Comparison of ENCODE assay signal across 1 cellular context in the genomic region with DNA sequence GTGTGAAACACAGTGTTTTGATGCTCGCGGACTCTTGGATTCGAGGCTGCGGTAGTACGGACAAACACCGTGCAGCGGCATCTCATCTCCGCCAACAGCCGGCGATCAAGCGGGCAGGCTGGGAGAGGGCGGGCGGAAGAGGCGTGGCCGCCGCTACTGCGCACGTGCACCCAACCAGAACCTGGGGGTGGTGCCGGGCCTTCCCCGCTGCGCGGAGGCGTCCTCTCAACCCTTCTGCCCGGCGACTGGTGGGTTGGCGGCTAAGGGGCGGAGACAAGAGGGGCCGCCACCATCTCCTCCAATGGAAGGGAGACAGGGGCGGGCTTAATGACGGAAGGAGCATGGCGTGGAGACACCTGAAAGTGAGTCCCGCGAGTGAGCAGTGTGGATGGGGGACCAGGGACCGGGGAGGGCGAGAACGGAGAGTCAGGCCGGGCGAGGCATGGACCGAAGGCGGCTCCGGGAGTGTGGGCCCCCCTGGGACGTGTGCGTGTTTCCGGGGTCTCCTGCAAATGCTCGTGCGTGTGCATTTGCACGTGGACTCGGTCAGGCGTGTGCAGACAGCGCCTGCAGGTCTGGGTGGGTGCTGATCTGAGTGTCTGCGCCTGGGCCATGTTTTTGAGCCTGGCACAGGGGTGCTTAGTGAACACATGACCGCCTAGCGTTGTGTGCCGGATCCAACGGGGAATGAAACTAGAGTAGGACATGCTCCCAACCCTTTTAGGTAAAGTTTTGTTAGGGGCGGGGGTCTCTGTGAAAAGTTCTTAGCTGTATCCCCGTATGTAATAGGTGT.
A peak's percentile ranks its signal among the peaks of the same experiment; 100 is the strongest.
TF ChIP-seq lines count a peak whose summit lies in the region.

A gene (plus strand): TSS at position 321 of the 793 bp plus-strand sequence. CDS start 21 bp downstream, at position 342.

TF ChIP-seq in HepG2, 621 proteins besides CTCF, POLR2A, EP300 and RAD21 (continued from another document and continues in another):
- TF ChIP-seq, protein P1, sequence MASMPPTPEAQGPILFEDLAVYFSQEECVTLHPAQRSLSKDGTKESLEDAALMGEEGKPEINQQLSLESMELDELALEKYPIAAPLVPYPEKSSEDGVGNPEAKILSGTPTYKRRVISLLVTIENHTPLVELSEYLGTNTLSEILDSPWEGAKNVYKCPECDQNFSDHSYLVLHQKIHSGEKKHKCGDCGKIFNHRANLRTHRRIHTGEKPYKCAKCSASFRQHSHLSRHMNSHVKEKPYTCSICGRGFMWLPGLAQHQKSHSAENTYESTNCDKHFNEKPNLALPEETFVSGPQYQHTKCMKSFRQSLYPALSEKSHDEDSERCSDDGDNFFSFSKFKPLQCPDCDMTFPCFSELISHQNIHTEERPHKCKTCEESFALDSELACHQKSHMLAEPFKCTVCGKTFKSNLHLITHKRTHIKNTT (CRISPR knock-in tag; IDR thresholded peaks at IDR 0.05) = no peak
- TF ChIP-seq SRY (CRISPR knock-in tag; IDR thresholded peaks at IDR 0.05) (peak; percentile 98), SIX1 (CRISPR knock-in tag; IDR thresholded peaks at IDR 0.05; ENCODE audit: borderline replicate concordance) (no peak), ZNF251 (CRISPR knock-in tag; IDR thresholded peaks at IDR 0.05) (peak; percentile 87; the same call in 1 of the 2 replicates), STAG1 (CRISPR knock-in tag; IDR thresholded peaks at IDR 0.05) (0 out of 2 replicates have a peak, but pooled peaks have one; percentile 24), MAFK (conservative IDR thresholded peaks at IDR 0.05 in 1 of 2, IDR thresholded peaks at IDR 0.05 in 1 of 2; ENCODE audit: low read length in 2 of 2) (no peak), POLR2AphosphoS2 (IDR thresholded peaks at IDR 0.05; ENCODE audit: low read depth, low read length) (no peak), JUND (CRISPR knock-in tag; IDR thresholded peaks at IDR 0.05) (0 out of 2 replicates have a peak, but pooled peaks have one; percentile 64), SOX5 (CRISPR knock-in tag; IDR thresholded peaks at IDR 0.05; ENCODE audit: borderline replicate concordance) (no peak; the same call in 1 of the 2 replicates), IRX3 (CRISPR knock-in tag; IDR thresholded peaks at IDR 0.05; ENCODE audit: borderline replicate concordance, low read depth) (peak; percentile 74; the same call in 1 of the 2 replicates), MAZ (IDR thresholded peaks at IDR 0.05; ENCODE audit: borderline replicate concordance, low read depth, low read length) (peak; percentile 78), MAZ (CRISPR knock-in tag; IDR thresholded peaks at IDR 0.05; ENCODE audit: low read depth) (peak; percentile 78; the same call in 1 of the 2 replicates), ZBTB7B (CRISPR knock-in tag; IDR thresholded peaks at IDR 0.05) (peak; percentile 74), ZNF749 (CRISPR knock-in tag; IDR thresholded peaks at IDR 0.05; ENCODE audit: borderline replicate concordance) (peak; percentile 33; the same call in 1 of the 2 replicates), CREB1 (IDR thresholded peaks at IDR 0.05) (peak; percentile 82), CREB1 (CRISPR knock-in tag; IDR thresholded peaks at IDR 0.05) (peak; percentile 85), FOXP1 (IDR thresholded peaks at IDR 0.05) (no peak), FOXP1 (CRISPR knock-in tag; IDR thresholded peaks at IDR 0.05) (peak; percentile 18; the same call in 1 of the 2 replicates), HHEX (CRISPR knock-in tag; IDR thresholded peaks at IDR 0.05) (no peak), ZNF781 (CRISPR knock-in tag; IDR thresholded peaks at IDR 0.05; ENCODE audit: borderline replicate concordance, not compliant biosample characterization) (peak; percentile 93), RFXANK (CRISPR knock-in tag; IDR thresholded peaks at IDR 0.05) (peak; percentile 75; the same call in 1 of the 2 replicates), SMAD1 (CRISPR knock-in tag; IDR thresholded peaks at IDR 0.05; ENCODE audit: borderline replicate concordance, low read depth) (peak; percentile 75; the same call in 1 of the 2 replicates), ZNF180 (CRISPR knock-in tag; IDR thresholded peaks at IDR 0.05; ENCODE audit: borderline replicate concordance, low read depth) (no peak), NCOA5 (CRISPR knock-in tag; IDR thresholded peaks at IDR 0.05) (no peak), HNF4A (CRISPR knock-in tag; IDR thresholded peaks at IDR 0.05) (no peak), ZNF543 (CRISPR knock-in tag; IDR thresholded peaks at IDR 0.05) (0 out of 2 replicates have a peak, but pooled peaks have one; percentile 56), TBX2 (CRISPR knock-in tag; IDR thresholded peaks at IDR 0.05; ENCODE audit: borderline replicate concordance) (peak; percentile 89), ZNF878 (CRISPR knock-in tag; IDR thresholded peaks at IDR 0.05) (peak; percentile 75; the same call in 1 of the 2 replicates)
- TF ChIP-seq, protein P2, sequence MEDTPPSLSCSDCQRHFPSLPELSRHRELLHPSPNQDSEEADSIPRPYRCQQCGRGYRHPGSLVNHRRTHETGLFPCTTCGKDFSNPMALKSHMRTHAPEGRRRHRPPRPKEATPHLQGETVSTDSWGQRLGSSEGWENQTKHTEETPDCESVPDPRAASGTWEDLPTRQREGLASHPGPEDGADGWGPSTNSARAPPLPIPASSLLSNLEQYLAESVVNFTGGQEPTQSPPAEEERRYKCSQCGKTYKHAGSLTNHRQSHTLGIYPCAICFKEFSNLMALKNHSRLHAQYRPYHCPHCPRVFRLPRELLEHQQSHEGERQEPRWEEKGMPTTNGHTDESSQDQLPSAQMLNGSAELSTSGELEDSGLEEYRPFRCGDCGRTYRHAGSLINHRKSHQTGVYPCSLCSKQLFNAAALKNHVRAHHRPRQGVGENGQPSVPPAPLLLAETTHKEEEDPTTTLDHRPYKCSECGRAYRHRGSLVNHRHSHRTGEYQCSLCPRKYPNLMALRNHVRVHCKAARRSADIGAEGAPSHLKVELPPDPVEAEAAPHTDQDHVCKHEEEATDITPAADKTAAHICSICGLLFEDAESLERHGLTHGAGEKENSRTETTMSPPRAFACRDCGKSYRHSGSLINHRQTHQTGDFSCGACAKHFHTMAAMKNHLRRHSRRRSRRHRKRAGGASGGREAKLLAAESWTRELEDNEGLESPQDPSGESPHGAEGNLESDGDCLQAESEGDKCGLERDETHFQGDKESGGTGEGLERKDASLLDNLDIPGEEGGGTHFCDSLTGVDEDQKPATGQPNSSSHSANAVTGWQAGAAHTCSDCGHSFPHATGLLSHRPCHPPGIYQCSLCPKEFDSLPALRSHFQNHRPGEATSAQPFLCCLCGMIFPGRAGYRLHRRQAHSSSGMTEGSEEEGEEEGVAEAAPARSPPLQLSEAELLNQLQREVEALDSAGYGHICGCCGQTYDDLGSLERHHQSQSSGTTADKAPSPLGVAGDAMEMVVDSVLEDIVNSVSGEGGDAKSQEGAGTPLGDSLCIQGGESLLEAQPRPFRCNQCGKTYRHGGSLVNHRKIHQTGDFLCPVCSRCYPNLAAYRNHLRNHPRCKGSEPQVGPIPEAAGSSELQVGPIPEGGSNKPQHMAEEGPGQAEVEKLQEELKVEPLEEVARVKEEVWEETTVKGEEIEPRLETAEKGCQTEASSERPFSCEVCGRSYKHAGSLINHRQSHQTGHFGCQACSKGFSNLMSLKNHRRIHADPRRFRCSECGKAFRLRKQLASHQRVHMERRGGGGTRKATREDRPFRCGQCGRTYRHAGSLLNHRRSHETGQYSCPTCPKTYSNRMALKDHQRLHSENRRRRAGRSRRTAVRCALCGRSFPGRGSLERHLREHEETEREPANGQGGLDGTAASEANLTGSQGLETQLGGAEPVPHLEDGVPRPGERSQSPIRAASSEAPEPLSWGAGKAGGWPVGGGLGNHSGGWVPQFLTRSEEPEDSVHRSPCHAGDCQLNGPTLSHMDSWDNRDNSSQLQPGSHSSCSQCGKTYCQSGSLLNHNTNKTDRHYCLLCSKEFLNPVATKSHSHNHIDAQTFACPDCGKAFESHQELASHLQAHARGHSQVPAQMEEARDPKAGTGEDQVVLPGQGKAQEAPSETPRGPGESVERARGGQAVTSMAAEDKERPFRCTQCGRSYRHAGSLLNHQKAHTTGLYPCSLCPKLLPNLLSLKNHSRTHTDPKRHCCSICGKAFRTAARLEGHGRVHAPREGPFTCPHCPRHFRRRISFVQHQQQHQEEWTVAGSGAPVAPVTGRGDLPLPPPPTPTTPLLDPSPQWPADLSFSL (CRISPR knock-in tag; IDR thresholded peaks at IDR 0.05) = no peak
- TF ChIP-seq, protein P3, sequence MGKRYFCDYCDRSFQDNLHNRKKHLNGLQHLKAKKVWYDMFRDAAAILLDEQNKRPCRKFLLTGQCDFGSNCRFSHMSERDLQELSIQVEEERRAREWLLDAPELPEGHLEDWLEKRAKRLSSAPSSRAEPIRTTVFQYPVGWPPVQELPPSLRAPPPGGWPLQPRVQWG (CRISPR knock-in tag; IDR thresholded peaks at IDR 0.05; ENCODE audit: borderline replicate concordance, low read depth) = no peak
- TF ChIP-seq, protein P4, sequence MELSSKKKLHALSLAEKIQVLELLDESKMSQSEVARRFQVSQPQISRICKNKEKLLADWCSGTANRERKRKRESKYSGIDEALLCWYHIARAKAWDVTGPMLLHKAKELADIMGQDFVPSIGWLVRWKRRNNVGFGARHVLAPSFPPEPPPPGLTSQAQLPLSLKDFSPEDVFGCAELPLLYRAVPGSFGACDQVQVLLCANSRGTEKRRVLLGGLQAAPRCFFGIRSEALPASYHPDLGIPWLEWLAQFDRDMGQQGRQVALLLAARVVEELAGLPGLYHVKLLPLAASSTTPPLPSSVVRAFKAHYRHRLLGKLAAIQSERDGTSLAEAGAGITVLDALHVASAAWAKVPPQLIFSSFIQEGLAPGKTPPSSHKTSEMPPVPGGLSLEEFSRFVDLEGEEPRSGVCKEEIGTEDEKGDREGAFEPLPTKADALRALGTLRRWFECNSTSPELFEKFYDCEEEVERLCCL (CRISPR knock-in tag; IDR thresholded peaks at IDR 0.05; ENCODE audit: borderline replicate concordance) = 0 out of 2 replicates have a peak, but pooled peaks have one; percentile 54
- TF ChIP-seq, protein P5, sequence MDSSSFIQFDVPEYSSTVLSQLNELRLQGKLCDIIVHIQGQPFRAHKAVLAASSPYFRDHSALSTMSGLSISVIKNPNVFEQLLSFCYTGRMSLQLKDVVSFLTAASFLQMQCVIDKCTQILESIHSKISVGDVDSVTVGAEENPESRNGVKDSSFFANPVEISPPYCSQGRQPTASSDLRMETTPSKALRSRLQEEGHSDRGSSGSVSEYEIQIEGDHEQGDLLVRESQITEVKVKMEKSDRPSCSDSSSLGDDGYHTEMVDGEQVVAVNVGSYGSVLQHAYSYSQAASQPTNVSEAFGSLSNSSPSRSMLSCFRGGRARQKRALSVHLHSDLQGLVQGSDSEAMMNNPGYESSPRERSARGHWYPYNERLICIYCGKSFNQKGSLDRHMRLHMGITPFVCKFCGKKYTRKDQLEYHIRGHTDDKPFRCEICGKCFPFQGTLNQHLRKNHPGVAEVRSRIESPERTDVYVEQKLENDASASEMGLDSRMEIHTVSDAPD (CRISPR knock-in tag; IDR thresholded peaks at IDR 0.05) = no peak
- TF ChIP-seq, protein P6, sequence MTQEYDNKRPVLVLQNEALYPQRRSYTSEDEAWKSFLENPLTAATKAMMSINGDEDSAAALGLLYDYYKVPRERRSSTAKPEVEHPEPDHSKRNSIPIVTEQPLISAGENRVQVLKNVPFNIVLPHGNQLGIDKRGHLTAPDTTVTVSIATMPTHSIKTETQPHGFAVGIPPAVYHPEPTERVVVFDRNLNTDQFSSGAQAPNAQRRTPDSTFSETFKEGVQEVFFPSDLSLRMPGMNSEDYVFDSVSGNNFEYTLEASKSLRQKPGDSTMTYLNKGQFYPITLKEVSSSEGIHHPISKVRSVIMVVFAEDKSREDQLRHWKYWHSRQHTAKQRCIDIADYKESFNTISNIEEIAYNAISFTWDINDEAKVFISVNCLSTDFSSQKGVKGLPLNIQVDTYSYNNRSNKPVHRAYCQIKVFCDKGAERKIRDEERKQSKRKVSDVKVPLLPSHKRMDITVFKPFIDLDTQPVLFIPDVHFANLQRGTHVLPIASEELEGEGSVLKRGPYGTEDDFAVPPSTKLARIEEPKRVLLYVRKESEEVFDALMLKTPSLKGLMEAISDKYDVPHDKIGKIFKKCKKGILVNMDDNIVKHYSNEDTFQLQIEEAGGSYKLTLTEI (CRISPR knock-in tag; conservative IDR thresholded peaks at IDR 0.05) = no peak
- TF ChIP-seq, protein P7, sequence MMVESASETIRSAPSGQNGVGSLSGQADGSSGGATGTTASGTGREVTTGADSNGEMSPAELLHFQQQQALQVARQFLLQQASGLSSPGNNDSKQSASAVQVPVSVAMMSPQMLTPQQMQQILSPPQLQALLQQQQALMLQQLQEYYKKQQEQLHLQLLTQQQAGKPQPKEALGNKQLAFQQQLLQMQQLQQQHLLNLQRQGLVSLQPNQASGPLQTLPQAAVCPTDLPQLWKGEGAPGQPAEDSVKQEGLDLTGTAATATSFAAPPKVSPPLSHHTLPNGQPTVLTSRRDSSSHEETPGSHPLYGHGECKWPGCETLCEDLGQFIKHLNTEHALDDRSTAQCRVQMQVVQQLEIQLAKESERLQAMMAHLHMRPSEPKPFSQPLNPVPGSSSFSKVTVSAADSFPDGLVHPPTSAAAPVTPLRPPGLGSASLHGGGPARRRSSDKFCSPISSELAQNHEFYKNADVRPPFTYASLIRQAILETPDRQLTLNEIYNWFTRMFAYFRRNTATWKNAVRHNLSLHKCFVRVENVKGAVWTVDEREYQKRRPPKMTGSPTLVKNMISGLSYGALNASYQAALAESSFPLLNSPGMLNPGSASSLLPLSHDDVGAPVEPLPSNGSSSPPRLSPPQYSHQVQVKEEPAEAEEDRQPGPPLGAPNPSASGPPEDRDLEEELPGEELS (CRISPR knock-in tag; IDR thresholded peaks at IDR 0.05) = no peak
- TF ChIP-seq, protein P8, sequence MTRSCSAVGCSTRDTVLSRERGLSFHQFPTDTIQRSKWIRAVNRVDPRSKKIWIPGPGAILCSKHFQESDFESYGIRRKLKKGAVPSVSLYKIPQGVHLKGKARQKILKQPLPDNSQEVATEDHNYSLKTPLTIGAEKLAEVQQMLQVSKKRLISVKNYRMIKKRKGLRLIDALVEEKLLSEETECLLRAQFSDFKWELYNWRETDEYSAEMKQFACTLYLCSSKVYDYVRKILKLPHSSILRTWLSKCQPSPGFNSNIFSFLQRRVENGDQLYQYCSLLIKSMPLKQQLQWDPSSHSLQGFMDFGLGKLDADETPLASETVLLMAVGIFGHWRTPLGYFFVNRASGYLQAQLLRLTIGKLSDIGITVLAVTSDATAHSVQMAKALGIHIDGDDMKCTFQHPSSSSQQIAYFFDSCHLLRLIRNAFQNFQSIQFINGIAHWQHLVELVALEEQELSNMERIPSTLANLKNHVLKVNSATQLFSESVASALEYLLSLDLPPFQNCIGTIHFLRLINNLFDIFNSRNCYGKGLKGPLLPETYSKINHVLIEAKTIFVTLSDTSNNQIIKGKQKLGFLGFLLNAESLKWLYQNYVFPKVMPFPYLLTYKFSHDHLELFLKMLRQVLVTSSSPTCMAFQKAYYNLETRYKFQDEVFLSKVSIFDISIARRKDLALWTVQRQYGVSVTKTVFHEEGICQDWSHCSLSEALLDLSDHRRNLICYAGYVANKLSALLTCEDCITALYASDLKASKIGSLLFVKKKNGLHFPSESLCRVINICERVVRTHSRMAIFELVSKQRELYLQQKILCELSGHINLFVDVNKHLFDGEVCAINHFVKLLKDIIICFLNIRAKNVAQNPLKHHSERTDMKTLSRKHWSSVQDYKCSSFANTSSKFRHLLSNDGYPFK (CRISPR knock-in tag; IDR thresholded peaks at IDR 0.05; ENCODE audit: borderline replicate concordance) = peak; percentile 83; the same call in 1 of the 2 replicates
